Comparison of ENCODE assay signal across 18 cellular contexts in genomic region chr16:67648764-67649407, GRCh38. TPM values are rescaled to one million over a fixed set of nuclear protein-coding genes. Genes with fewer than 3 reads are reported as not detected.
A peak's percentile ranks its signal among the peaks of the same experiment; 100 is the strongest.
DNase-seq lines count a peak whose midpoint lies in the region; ATAC-seq and TF ChIP-seq lines count a peak whose summit lies in the region.
"Had no signal": no experiment of that assay in that cellular context is flagged by ENCODE, and none has a peak within 500 bp of the region (broad histone marks: within the 10 kb centered on the region; RNA-seq: fewer than 3 reads in every experiment).

No MANE protein-coding gene starts in this region.

- H3K36me3 Mint-ChIP-seq in GM23338 (ENCODE audit: low read depth), result peaks cover 4% of the 10 kb centered on the region; the same call in 1 of the 3 replicates
- H3K36me3 Mint-ChIP-seq in naive thymus-derived CD4-positive, alpha-beta T cell, result peaks cover 8 to 22% (median 15%) of the 10 kb centered on the region in 5 donors

- TF ChIP-seq CTCF in GM23338 (conservative IDR thresholded peaks at IDR 0.05; ENCODE audit: low read depth in 2 of 2) (no peak), smooth muscle cell (IDR thresholded peaks at IDR 0.05; ENCODE audit: borderline replicate concordance, insufficient read depth, poor library complexity, severe bottlenecking) (no peak)

- H3K79me2 ChIP-seq in GM23338 (replicated peaks; ENCODE audit: insufficient read depth) (no peaks in the 10 kb centered on the region), smooth muscle cell (ENCODE audit: low read depth) (no peaks in the 10 kb centered on the region)

- H3K27ac Mint-ChIP-seq in GM23338, result no peak overlapping the region
- peak overlapping the region in 1 of 9 donors; percentile 19 for H3K27ac Mint-ChIP-seq in naive thymus-derived CD4-positive, alpha-beta T cell

- H3F3A ChIP-seq in GM23338 (replicated peaks; ENCODE audit: low read depth) (peaks cover 5% of the 10 kb centered on the region; the same call in 1 of the 2 replicates), smooth muscle cell (ENCODE audit: low read depth) (no peaks in the 10 kb centered on the region)

- H3K9me3 Mint-ChIP-seq in GM23338, result no peaks in the 10 kb centered on the region
- H3K9me3 Mint-ChIP-seq in naive thymus-derived CD4-positive, alpha-beta T cell, result peaks cover 0 to 2% (median 0%) of the 10 kb centered on the region in 11 donors

- DNase-seq in 8988T, result peak; percentile 62
- peak; percentile 40 for DNase-seq in GM23338 (ENCODE audit: low spot score)
- DNase-seq in ecto neural progenitor cell (ENCODE audit: low spot score), result peak; percentile 58
- no peak for DNase-seq in naive thymus-derived CD4-positive, alpha-beta T cell
- DNase-seq in activated CD4-positive, alpha-beta T cell treated with anti-CD3 and anti-CD28 coated beads for 48 hours, result no peak
- DNase-seq in smooth muscle cell (lab: John Stamatoyannopoulos, UW; ENCODE audit: unreplicated experiment), result no peak
- DNase-seq in MV-4-11 (lab: John Stamatoyannopoulos, UW), result no peak
- DNase-seq: DMS 273 treated with DMSO at 0.1 percent for 48 hours, GF-D8, NCI-H1417, NCI-H187 treated with DMSO at 0.1 percent for 48 hours, NCI-H446 treated with DMSO at 0.1 percent for 48 hours had no signal

- no peaks in the 10 kb centered on the region; the same call in 1 of the 2 replicates for H3K4me1 ChIP-seq in GM23338 (ENCODE audit: insufficient read depth)
- peaks cover 9 to 15% of the 10 kb centered on the region in 2 donors for H3K4me1 ChIP-seq in naive thymus-derived CD4-positive, alpha-beta T cell (ENCODE audit: control insufficient read depth in 2 of 2, insufficient read depth in 2 of 2, low read length in 2 of 2)
- no peaks in the 10 kb centered on the region for H3K4me1 ChIP-seq in smooth muscle cell (ENCODE audit: low read depth)

- H3K4me1 Mint-ChIP-seq in GM23338, result peaks cover 13% of the 10 kb centered on the region
- peaks cover 6 to 34% (median 22%) of the 10 kb centered on the region in 7 donors for H3K4me1 Mint-ChIP-seq in naive thymus-derived CD4-positive, alpha-beta T cell

- H3K9ac ChIP-seq in smooth muscle cell (ENCODE audit: low read depth), result no peak overlapping the region
- H3K9ac ChIP-seq: BLaER1 treated with 17β-estradiol and CSF1 and Interleukin-3, amounts not matched to agents 10 nM and 100 nM had no signal

- H3K27ac ChIP-seq in GM23338 (ENCODE audit: low read depth), result no peak overlapping the region
- H3K27ac ChIP-seq in naive thymus-derived CD4-positive, alpha-beta T cell (ENCODE audit: low read depth, low read length), result peak overlapping the region; percentile 23
- H3K27ac ChIP-seq in smooth muscle cell (ENCODE audit: low read depth), result no peak overlapping the region
- H3K27ac ChIP-seq: BLaER1 treated with 17β-estradiol and CSF1 and Interleukin-3, amounts not matched to agents 10 nM and 100 nM; HL-60; SJSA1 had no signal

- intact Hi-C loops in naive thymus-derived CD4-positive, alpha-beta T cell (cut with micrococcal nuclease), result no loop called here

- H3K27me3 Mint-ChIP-seq in GM23338 (ENCODE audit: insufficient read depth, low read depth, poor library complexity), result peaks cover 77% of the 10 kb centered on the region
- no peaks in the 10 kb centered on the region for H3K27me3 Mint-ChIP-seq in naive thymus-derived CD4-positive, alpha-beta T cell

- H4K20me1 ChIP-seq in GM23338 (replicated peaks; ENCODE audit: insufficient read depth), result no peaks in the 10 kb centered on the region; the same call in 1 of the 2 replicates
- no peaks in the 10 kb centered on the region for H4K20me1 ChIP-seq in smooth muscle cell (ENCODE audit: low read depth)

- ATAC-seq in GM23338 (peak; percentile 0; the same call in 1 of the 3 replicates), GM18498 (IDR thresholded peaks at IDR 0.05; ENCODE audit: unreplicated experiment) (no peak)
- ATAC-seq in naive thymus-derived CD4-positive, alpha-beta T cell, result no peak
- ATAC-seq: K562 had no signal

- H3K9me3 ChIP-seq in naive thymus-derived CD4-positive, alpha-beta T cell (ENCODE audit: control insufficient read depth in 2 of 3, low read length in 3 of 3), result no peaks in the 10 kb centered on the region
- no peaks in the 10 kb centered on the region for H3K9me3 ChIP-seq in smooth muscle cell (replicated peaks; ENCODE audit: low read depth)
- H3K9me3 ChIP-seq: BLaER1 treated with 17β-estradiol and CSF1 and Interleukin-3, amounts not matched to agents 10 nM and 100 nM; HAP-1; SJSA1 had no signal

- H3K4me3 Mint-ChIP-seq in GM23338, result peak overlapping the region; percentile 55
- peak overlapping the region in 1 of 10 donors; percentile 62 for H3K4me3 Mint-ChIP-seq in naive thymus-derived CD4-positive, alpha-beta T cell

- H2AFZ ChIP-seq in GM23338 (peak overlapping the region; percentile 86), smooth muscle cell (ENCODE audit: low read depth) (no peak overlapping the region)

- H3K36me3 ChIP-seq in GM23338 (ENCODE audit: insufficient read depth), result no peaks in the 10 kb centered on the region
- peaks cover 0 to 66% (median 39%) of the 10 kb centered on the region in 3 experiments for H3K36me3 ChIP-seq in naive thymus-derived CD4-positive, alpha-beta T cell (ENCODE audit: control insufficient read depth in 2 of 3, insufficient read depth in 3 of 3, low read length in 3 of 3)
- no peaks in the 10 kb centered on the region for H3K36me3 ChIP-seq in smooth muscle cell (ENCODE audit: low read depth)

- 88% methylated on average over 34 of the region's 35 CpGs for WGBS in smooth muscle cell (ENCODE audit: low lambda C conversion rate)

- no peaks in the 10 kb centered on the region for H3K9me2 ChIP-seq in GM23338 (ENCODE audit: insufficient read depth)

- CTCF ChIA-PET in naive thymus-derived CD4-positive, alpha-beta T cell (lab: Charles Lee), result interaction anchor here (0.7 to 1.8 kb wide), 3 partner anchors 54 to 128 kb away, joined by 3 to 8 read pairs (median 4); no protein-coding TSS in a partner anchor

- POLR2A ChIA-PET in naive thymus-derived CD4-positive, alpha-beta T cell (lab: Charles Lee), result interaction anchor here (1.0 to 8.9 kb wide), 4 partner anchors 9 to 95 kb away, joined by 3 to 84 read pairs (median 4); partner anchors contain the start of genes ACD and PARD6A

- H3K4me2 ChIP-seq in GM23338 (peak overlapping the region; percentile 78), smooth muscle cell (no peak overlapping the region)
- H3K4me2 ChIP-seq: BLaER1 treated with 17β-estradiol and CSF1 and Interleukin-3, amounts not matched to agents 10 nM and 100 nM had no signal

- H3K4me3 ChIP-seq in GM23338 (peak overlapping the region; percentile 46), smooth muscle cell (no peak overlapping the region)
- no peak overlapping the region for H3K4me3 ChIP-seq in naive thymus-derived CD4-positive, alpha-beta T cell (ENCODE audit: low read length)
- H3K4me3 ChIP-seq: BLaER1 treated with 17β-estradiol and CSF1 and Interleukin-3, amounts not matched to agents 10 nM and 100 nM; HAP-1; K562; SJSA1 had no signal

- H3K27me3 ChIP-seq in GM23338 (ENCODE audit: insufficient read depth) (peaks cover 81% of the 10 kb centered on the region), smooth muscle cell (ENCODE audit: low read depth) (peaks cover 54% of the 10 kb centered on the region)
- no peaks in the 10 kb centered on the region for H3K27me3 ChIP-seq in naive thymus-derived CD4-positive, alpha-beta T cell (ENCODE audit: control insufficient read depth in 2 of 2, insufficient read depth in 2 of 2, low read length in 2 of 2)

TF ChIP-seq in GM23338, 12 proteins besides CTCF, POLR2A, EP300 and RAD21 (continues in another document):
- TF ChIP-seq NANOG (IDR thresholded peaks at IDR 0.05; ENCODE audit: borderline replicate concordance) (no peak), EZH2 (IDR thresholded peaks at IDR 0.05; ENCODE audit: low read depth, unreplicated experiment) (no peak)

RNA-seq across cellular contexts. Expression of gene CARMIL2, which starts 3.9 kb away (rescaled TPM):
- total RNA-seq in GM23338 (2014; rRNA removed; shearing (Covaris generic)), result 14.0 and 17.4 TPM in 2 replicates
- polyA plus RNA-seq in GM23338 (2016; fragmentation: Nextera tagmentation; extraction: Ambion mirVana) (17.4 and 23.4 TPM in 2 replicates), smooth muscle cell (1.2 and 1.9 TPM in 2 replicates)
- 100 to 1,000 TPM; 140 to 245 (median 215) TPM for total RNA-seq in naive thymus-derived CD4-positive, alpha-beta T cell
- polyA plus RNA-seq in naive thymus-derived CD4-positive, alpha-beta T cell, result 10 to 100 TPM; 12.7 to 28.7 TPM
- total RNA-seq in smooth muscle cell, result 0.18 and 0.76 TPM in 2 replicates

RNA-seq across cellular contexts. Expression of gene ACD, which starts 11.2 kb away (rescaled TPM):
- 51.7 and 56.9 TPM in 2 replicates for total RNA-seq in GM23338 (2014; rRNA removed; shearing (Covaris generic))
- 38.7 and 41.3 TPM in 2 replicates for polyA plus RNA-seq in GM23338 (2016; fragmentation: Nextera tagmentation; extraction: Ambion mirVana)
- total RNA-seq in naive thymus-derived CD4-positive, alpha-beta T cell, result 10 to 100 TPM; 29.3 to 44.1 (median 34.4) TPM
- 10 to 100 TPM; 25.4 to 33.2 TPM for polyA plus RNA-seq in naive thymus-derived CD4-positive, alpha-beta T cell
- 16.5 and 21.9 TPM in 2 replicates for total RNA-seq in smooth muscle cell
- polyA plus RNA-seq in smooth muscle cell, result 31.7 and 45.2 TPM in 2 replicates

RNA-seq across cellular contexts. Expression of gene PARD6A, which starts 11.9 kb away (rescaled TPM):
- 15.1 and 15.7 TPM in 2 replicates for total RNA-seq in GM23338 (2014; rRNA removed; shearing (Covaris generic))
- 9.1 and 11.1 TPM in 2 replicates for polyA plus RNA-seq in GM23338 (2016; fragmentation: Nextera tagmentation; extraction: Ambion mirVana)
- 10 to 100 TPM in 1 of 5 experiments, 1 to 10 TPM in 4; 4.5 to 11.2 (median 4.7) TPM for total RNA-seq in naive thymus-derived CD4-positive, alpha-beta T cell
- polyA plus RNA-seq in naive thymus-derived CD4-positive, alpha-beta T cell, result 10 to 100 TPM in 1 of 2 donors, 1 to 10 TPM in 1; 9.3 to 15.1 TPM
- total RNA-seq in smooth muscle cell, result 0.36 TPM in 1 of 2 replicates, not detected in the other
- 0.58 and 2.0 TPM in 2 replicates for polyA plus RNA-seq in smooth muscle cell

RNA-seq across cellular contexts. Expression of gene ENKD1, which starts 17.7 kb away (rescaled TPM):
- 10.2 and 11.6 TPM in 2 replicates for total RNA-seq in GM23338 (2014; rRNA removed; shearing (Covaris generic))
- polyA plus RNA-seq in GM23338 (2016; fragmentation: Nextera tagmentation; extraction: Ambion mirVana) (10.1 and 11.8 TPM in 2 replicates), smooth muscle cell (14.2 and 19.0 TPM in 2 replicates)
- total RNA-seq in naive thymus-derived CD4-positive, alpha-beta T cell, result 1 to 10 TPM; 4.9 to 8.3 (median 7.8) TPM
- polyA plus RNA-seq in naive thymus-derived CD4-positive, alpha-beta T cell, result 1 to 10 TPM; 1.1 to 2.5 TPM
- total RNA-seq in smooth muscle cell, result 8.2 and 9.8 TPM in 2 replicates

RNA-seq across cellular contexts. Expression of gene C16orf86, which starts 17.7 kb away (rescaled TPM):
- 0.87 and 8.2 TPM in 2 replicates for total RNA-seq in GM23338 (2014; rRNA removed; shearing (Covaris generic))
- polyA plus RNA-seq in GM23338 (2016; fragmentation: Nextera tagmentation; extraction: Ambion mirVana), result 0.90 and 1.1 TPM in 2 replicates
- total RNA-seq in naive thymus-derived CD4-positive, alpha-beta T cell, result 1 to 10 TPM; 4.3 to 6.4 (median 4.7) TPM
- 1 to 10 TPM; 3.5 to 5.7 TPM for polyA plus RNA-seq in naive thymus-derived CD4-positive, alpha-beta T cell
- total RNA-seq in smooth muscle cell, result 3.4 and 6.9 TPM in 2 replicates
- polyA plus RNA-seq in smooth muscle cell, result 3.9 and 8.5 TPM in 2 replicates

Comparison
In these comparisons a context has a peak if more than half of its experiments do, and no peak if none do; other contexts are left out.
1. DNase-seq: peak in 8988T (single experiment), GM23338 (single experiment) and ecto neural progenitor cell (single experiment); none in naive thymus-derived CD4-positive, alpha-beta T cell (0 of 9), activated CD4-positive, alpha-beta T cell treated with anti-CD3 and anti-CD28 coated beads for 48 hours (single experiment), smooth muscle cell (single experiment) and MV-4-11 (single experiment).